ENCODE assay signal across 17 cellular contexts in the genomic region with DNA sequence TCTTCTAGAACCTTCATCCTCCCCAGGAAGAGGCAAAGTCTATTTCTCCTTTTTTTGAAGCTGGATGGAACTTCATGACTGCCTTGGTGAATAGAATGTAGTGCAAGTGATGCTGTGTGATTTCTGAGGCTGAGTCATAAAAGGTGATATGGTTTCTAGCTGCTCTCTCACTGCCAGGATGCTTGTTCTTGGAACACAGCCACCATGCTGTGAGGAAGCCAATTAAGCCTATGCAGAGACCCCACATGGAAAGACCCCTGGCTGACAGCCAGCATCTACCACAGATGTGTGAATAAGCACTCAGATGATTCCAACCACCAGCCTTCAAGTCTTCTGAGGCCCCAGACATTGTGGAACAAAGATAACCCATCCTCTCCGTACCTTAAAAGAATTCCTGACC. TPM values are rescaled to one million over a fixed set of nuclear protein-coding genes. Genes with fewer than 3 reads are reported as not detected.
DNase-seq lines count a peak whose midpoint lies in the region; FAIRE-seq lines count a peak whose summit lies in the region.
"Had no signal": no experiment of that assay in that cellular context is flagged by ENCODE, and none has a peak within 500 bp of the region (broad histone marks: within the 10 kb centered on the region; RNA-seq: fewer than 3 reads in every experiment).

No MANE protein-coding gene starts in this region.

- peak; percentile 17 for DNase-seq in H4 (ENCODE audit: low spot score)
- peak in 2 of 3 experiments; percentile 52 to 87 for DNase-seq in NCI-H1417 (lab: John Stamatoyannopoulos, UW)
- peak; percentile 52 for DNase-seq in RCC 7860 (ENCODE audit: low spot score)
- DNase-seq in left kidney (ENCODE audit: low read depth, low spot score): peak; percentile 14
- no peak for DNase-seq in SW 1271 (lab: John Stamatoyannopoulos, UW)
- no peak for DNase-seq in activated T-cell treated with anti-CD3 and anti-CD28 coated beads for 4 hours
- DNase-seq in activated gamma-delta T cell treated with Interleukin-2 at 50 U/mL for 16 hours: no peak
- DNase-seq: activated CD4-positive, alpha-beta memory T cell treated with anti-CD3 and anti-CD28 coated beads, Interleukin-2, amount 10 ng/mL, durations not matched to agents 7 days and 5 days; activated naive CD4-positive, alpha-beta T cell treated with anti-CD3 and anti-CD28 coated beads, Interleukin-2, amount 10 ng/mL, durations not matched to agents 7 days and 5 days; CD8-positive, alpha-beta memory T cell; lower lobe of right lung; NCI-H2107; RPMI8226; small intestine; T-helper 9 cell; testis had no signal

- no peak for FAIRE-seq in RCC 7860 (lab: Jason Lieb, UNC)
- FAIRE-seq: small intestine had no signal

RNA-seq across cellular contexts. Expression of a gene that starts 57.0 kb away (rescaled TPM):
- total RNA-seq in H4 (2014; rRNA removed; shearing (Covaris generic)): 2.3 and 4.2 TPM in 2 replicates
- total RNA-seq: cerebellum had no signal

Comparison
In these comparisons a context has a peak if more than half of its experiments do, and no peak if none do; other contexts are left out.
1. DNase-seq: peak in H4 (single experiment), NCI-H1417 (2 of 3), RCC 7860 (single experiment) and left kidney (single experiment); none in SW 1271 (0 of 2), activated T-cell treated with anti-CD3 and anti-CD28 coated beads for 4 hours (single experiment) and activated gamma-delta T cell treated with Interleukin-2 at 50 U/mL for 16 hours (single experiment).